Comparison of ENCODE assay signal across 12 cellular contexts in the genomic region with DNA sequence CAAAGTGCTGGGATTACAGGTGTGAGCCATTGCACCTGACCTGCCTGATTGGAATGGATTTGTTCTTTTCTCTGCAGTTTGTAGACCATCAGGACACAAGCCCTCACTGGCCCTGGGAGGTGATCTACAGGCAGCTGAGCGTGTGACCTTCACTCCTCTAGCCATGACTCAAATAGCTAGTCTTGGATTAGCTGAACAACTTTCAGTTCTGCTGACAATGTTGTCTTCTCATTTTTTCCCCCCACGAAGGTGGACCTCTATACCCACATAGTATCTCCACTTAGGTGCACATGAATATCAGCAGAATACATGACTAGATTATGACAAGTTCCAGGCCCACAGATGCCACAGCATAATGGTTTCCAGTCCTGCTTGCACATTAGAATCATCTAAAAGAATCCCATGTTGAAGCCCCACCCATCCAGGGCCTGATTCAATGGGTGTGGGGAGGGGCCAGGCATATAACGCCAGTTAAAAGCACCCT. TPM values are rescaled to one million over a fixed set of nuclear protein-coding genes. Genes with fewer than 3 reads are reported as not detected.
A peak's percentile ranks its signal among the peaks of the same experiment; 100 is the strongest.
DNase-seq lines count a peak whose midpoint lies in the region; ATAC-seq lines count a peak whose summit lies in the region.
"Had no signal": no experiment of that assay in that cellular context is flagged by ENCODE, and none has a peak within 500 bp of the region (broad histone marks: within the 10 kb centered on the region; RNA-seq: fewer than 3 reads in every experiment).

No MANE protein-coding gene starts in this region.

- H3K4me1 Mint-ChIP-seq in activated T-helper 2 cell treated with anti-CD3 and anti-CD28 coated beads, Interferon-gamma antibody, Interleukin-2, Interleukin-4, amounts not matched to agents 10 μg/mL and 5 μg/mL and 100 μg/mL, durations not matched to agents 14 hours and 24 hours and 36 hours (ENCODE audit: low read depth) = peaks cover 46% of the 10 kb centered on the region
- peaks cover 50 to 86% of the 10 kb centered on the region in 2 donors for H3K4me1 Mint-ChIP-seq in stimulated activated naive B cell treated with anti-CD40 and anti-IgM and Interleukin-4, amounts not matched to agents 10 μg/mL and 1 μg/mL and 100 μg/mL, for 72 hours

- peak overlapping the region; percentile 81 for H3K27ac Mint-ChIP-seq in activated T-helper 2 cell treated with anti-CD3 and anti-CD28 coated beads, Interferon-gamma antibody, Interleukin-2, Interleukin-4, amounts not matched to agents 10 μg/mL and 5 μg/mL and 100 μg/mL, durations not matched to agents 14 hours and 24 hours and 36 hours
- H3K27ac Mint-ChIP-seq in stimulated activated naive B cell treated with anti-CD40 and anti-IgM and Interleukin-4, amounts not matched to agents 10 μg/mL and 1 μg/mL and 100 μg/mL, for 72 hours = peak overlapping the region; percentile 60
- H3K27ac Mint-ChIP-seq: nephron had no signal

- ATAC-seq in left ventricle myocardium superior (no peak), HG03045 (IDR thresholded peaks at IDR 0.05; ENCODE audit: unreplicated experiment) (peak; percentile 85), HG02798 (IDR thresholded peaks at IDR 0.05; ENCODE audit: poor library complexity, unreplicated experiment) (no peak)
- ATAC-seq in stimulated activated naive B cell treated with anti-CD40 and anti-IgM and Interleukin-4, amounts not matched to agents 10 μg/mL and 1 μg/mL and 100 μg/mL, for 72 hours (replicated peaks) = peak; percentile 97
- ATAC-seq: heart left ventricle had no signal

- H3K9me3 Mint-ChIP-seq in activated T-helper 2 cell treated with anti-CD3 and anti-CD28 coated beads, Interferon-gamma antibody, Interleukin-2, Interleukin-4, amounts not matched to agents 10 μg/mL and 5 μg/mL and 100 μg/mL, durations not matched to agents 14 hours and 24 hours and 36 hours = no peaks in the 10 kb centered on the region
- no peaks in the 10 kb centered on the region for H3K9me3 Mint-ChIP-seq in stimulated activated naive B cell treated with anti-CD40 and anti-IgM and Interleukin-4, amounts not matched to agents 10 μg/mL and 1 μg/mL and 100 μg/mL, for 72 hours

- intact Hi-C loops in cardiac septum (cut with DNase I) (no loop called here), left ventricle myocardium superior (cut with micrococcal nuclease) (no loop called here)
- intact Hi-C loops in activated T-helper 2 cell treated with anti-CD3 and anti-CD28 coated beads, Interferon-gamma antibody, Interleukin-2, Interleukin-4, amounts not matched to agents 10 μg/mL and 5 μg/mL and 100 μg/mL, durations not matched to agents 14 hours and 24 hours and 36 hours (cut with micrococcal nuclease) = loop anchor here (1.0 to 5.0 kb wide), 9 partner anchors 16 to 220 kb away; no protein-coding TSS in a partner anchor

- H3K27me3 Mint-ChIP-seq in activated T-helper 2 cell treated with anti-CD3 and anti-CD28 coated beads, Interferon-gamma antibody, Interleukin-2, Interleukin-4, amounts not matched to agents 10 μg/mL and 5 μg/mL and 100 μg/mL, durations not matched to agents 14 hours and 24 hours and 36 hours (ENCODE audit: low read depth) = no peaks in the 10 kb centered on the region
- H3K27me3 Mint-ChIP-seq in stimulated activated naive B cell treated with anti-CD40 and anti-IgM and Interleukin-4, amounts not matched to agents 10 μg/mL and 1 μg/mL and 100 μg/mL, for 72 hours = peaks cover 0 to 13% of the 10 kb centered on the region in 2 donors

- peak overlapping the region; percentile 20 for H3K4me3 Mint-ChIP-seq in activated T-helper 2 cell treated with anti-CD3 and anti-CD28 coated beads, Interferon-gamma antibody, Interleukin-2, Interleukin-4, amounts not matched to agents 10 μg/mL and 5 μg/mL and 100 μg/mL, durations not matched to agents 14 hours and 24 hours and 36 hours (ENCODE audit: low read depth)
- peak overlapping the region; percentile 42 to 66 for H3K4me3 Mint-ChIP-seq in stimulated activated naive B cell treated with anti-CD40 and anti-IgM and Interleukin-4, amounts not matched to agents 10 μg/mL and 1 μg/mL and 100 μg/mL, for 72 hours
- H3K4me3 Mint-ChIP-seq: nephron had no signal

- H3K36me3 Mint-ChIP-seq in activated T-helper 2 cell treated with anti-CD3 and anti-CD28 coated beads, Interferon-gamma antibody, Interleukin-2, Interleukin-4, amounts not matched to agents 10 μg/mL and 5 μg/mL and 100 μg/mL, durations not matched to agents 14 hours and 24 hours and 36 hours (ENCODE audit: low read depth) = peaks cover 8% of the 10 kb centered on the region
- H3K36me3 Mint-ChIP-seq in stimulated activated naive B cell treated with anti-CD40 and anti-IgM and Interleukin-4, amounts not matched to agents 10 μg/mL and 1 μg/mL and 100 μg/mL, for 72 hours = peaks cover 18 to 29% of the 10 kb centered on the region in 2 donors

- DNase-seq in cardiac septum (ENCODE audit: low spot score) (peak; percentile 31), left ventricle myocardium superior (no peak), T-helper 9 cell (no peak), mucosa of gallbladder (ENCODE audit: low spot score) (no peak)
- no peak for DNase-seq in activated T-helper 2 cell treated with anti-CD3 and anti-CD28 coated beads, Interferon-gamma antibody, Interleukin-2, Interleukin-4, amounts not matched to agents 10 μg/mL and 5 μg/mL and 100 μg/mL, durations not matched to agents 14 hours and 24 hours and 36 hours (ENCODE audit: low spot score)
- DNase-seq in stimulated activated naive B cell treated with anti-CD40 and anti-IgM and Interleukin-4, amounts not matched to agents 10 μg/mL and 1 μg/mL and 100 μg/mL, for 72 hours = peak; percentile 68
- DNase-seq: AML-193, heart left ventricle, NCI-H748 treated with DMSO at 0.1 percent for 48 hours had no signal

RNA-seq across cellular contexts. Expression of gene HS3ST3B1, which starts 36.8 kb away (rescaled TPM):
- total RNA-seq in cardiac septum = 2.6 TPM
- total RNA-seq in left ventricle myocardium superior = 1.7 TPM
- 8.6 and 9.8 TPM in 2 replicates for total RNA-seq in activated T-helper 2 cell treated with anti-CD3 and anti-CD28 coated beads, Interferon-gamma antibody, Interleukin-2, Interleukin-4, amounts not matched to agents 10 μg/mL and 5 μg/mL and 100 μg/mL, durations not matched to agents 14 hours and 24 hours and 36 hours
- total RNA-seq in mucosa of gallbladder = 4.0 TPM

Comparison
In these comparisons a context has a peak if more than half of its experiments do, and no peak if none do; other contexts are left out.
1. DNase-seq: peak in cardiac septum (single experiment) and stimulated activated naive B cell treated with anti-CD40 and anti-IgM and Interleukin-4, amounts not matched to agents 10 μg/mL and 1 μg/mL and 100 μg/mL, for 72 hours (single experiment); none in left ventricle myocardium superior (single experiment), activated T-helper 2 cell treated with anti-CD3 and anti-CD28 coated beads, Interferon-gamma antibody, Interleukin-2, Interleukin-4, amounts not matched to agents 10 μg/mL and 5 μg/mL and 100 μg/mL, durations not matched to agents 14 hours and 24 hours and 36 hours (single experiment), T-helper 9 cell (single experiment) and mucosa of gallbladder (single experiment).
2. ATAC-seq: peak in HG03045 (single experiment) and stimulated activated naive B cell treated with anti-CD40 and anti-IgM and Interleukin-4, amounts not matched to agents 10 μg/mL and 1 μg/mL and 100 μg/mL, for 72 hours (2 of 2); none in left ventricle myocardium superior (single experiment) and HG02798 (single experiment).